22 cellular contexts compared by ENCODE assay signal in the genomic region with DNA sequence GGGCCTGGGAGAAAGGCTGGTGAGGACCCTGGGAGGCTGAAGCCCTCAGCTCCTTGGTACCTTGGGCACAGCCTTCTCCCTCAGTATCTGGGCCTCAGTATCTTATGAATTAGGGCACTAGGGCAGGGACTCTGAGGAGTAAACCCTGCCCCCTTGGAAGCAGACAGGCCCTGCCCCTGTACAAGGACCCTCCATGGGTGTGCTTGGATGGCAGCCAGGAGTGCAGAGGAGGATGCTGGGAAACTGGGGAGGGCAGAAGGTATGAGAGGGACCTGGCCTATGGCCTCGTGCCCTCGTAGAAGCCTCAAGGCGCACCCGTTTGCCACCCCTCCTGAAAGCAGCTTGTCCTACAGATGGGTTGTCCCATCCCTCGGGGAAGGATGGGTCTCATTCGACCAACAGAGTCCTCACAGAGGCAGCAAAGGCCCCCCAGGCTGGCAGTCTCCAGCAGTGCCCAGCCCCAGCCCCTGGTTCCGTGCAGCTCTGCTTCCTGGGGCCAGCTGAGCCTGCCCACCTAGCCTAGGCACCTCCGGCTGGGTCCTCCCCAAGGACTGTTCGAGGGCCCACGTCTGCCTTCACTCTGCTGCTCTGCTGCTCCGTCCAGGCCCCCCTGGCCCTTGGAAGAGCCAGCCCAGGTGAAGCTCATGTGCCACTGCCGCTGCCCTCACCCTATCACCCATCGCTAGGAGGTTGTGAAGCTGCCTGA. TPM values are rescaled to one million over a fixed set of nuclear protein-coding genes. Genes with fewer than 3 reads are reported as not detected.
DNase-seq lines count a peak whose midpoint lies in the region; ATAC-seq and TF ChIP-seq lines count a peak whose summit lies in the region.
"Had no signal": no experiment of that assay in that cellular context is flagged by ENCODE, and none has a peak within 500 bp of the region (broad histone marks: within the 10 kb centered on the region; RNA-seq: fewer than 3 reads in every experiment).

No MANE protein-coding gene starts in this region.

- no peak overlapping the region for H2BK15ac ChIP-seq in mesendoderm (replicated peaks; ENCODE audit: low read depth)

- H3K79me1 ChIP-seq in mesendoderm (ENCODE audit: low read length), result no peaks in the 10 kb centered on the region

- WGBS in mesendoderm (ENCODE audit: extremely low coverage, insufficient coverage, low lambda C conversion rate), result no CpG with 5 or more reads among the region's 13 CpGs

- no peaks in the 10 kb centered on the region for H3K36me3 ChIP-seq in mesendoderm (ENCODE audit: control insufficient read depth, insufficient read depth, low read length)
- H3K36me3 ChIP-seq: MG63, thoracic aorta had no signal

- no peak overlapping the region for H4K8ac ChIP-seq in mesendoderm (ENCODE audit: low read depth, low read length)

- no peaks in the 10 kb centered on the region for H3K79me2 ChIP-seq in mesendoderm (ENCODE audit: control insufficient read depth, insufficient read depth, low read length)

- H3K4ac ChIP-seq in mesendoderm (ENCODE audit: low read depth, low read length), result peak overlapping the region; percentile 96

- peak overlapping the region; percentile 44 for H3K9ac ChIP-seq in mesendoderm (ENCODE audit: low read length)

- peak overlapping the region; percentile 100 for H2BK5ac ChIP-seq in mesendoderm (ENCODE audit: low read length)

- no peaks in the 10 kb centered on the region for H3K27me3 ChIP-seq in mesendoderm (ENCODE audit: insufficient read depth, low read length, poor library complexity)
- H3K27me3 ChIP-seq: MG63 had no signal

- H4K5ac ChIP-seq in mesendoderm (ENCODE audit: low read length), result no peak overlapping the region

- ATAC-seq in HG03520 (IDR thresholded peaks at IDR 0.05; ENCODE audit: unreplicated experiment), result no peak
- ATAC-seq in HG03354 (IDR thresholded peaks at IDR 0.05; ENCODE audit: poor library complexity, severe bottlenecking, unreplicated experiment), result no peak
- no peak for ATAC-seq in HG03457 (IDR thresholded peaks at IDR 0.05; ENCODE audit: unreplicated experiment)
- ATAC-seq: SK-N-SH treated with all-trans-retinoic acid at 6 μM for 48 hours had no signal

- peak overlapping the region; percentile 59; the same call in 1 of the 2 replicates for H3K27ac ChIP-seq in VCaP
- no peak overlapping the region for H3K27ac ChIP-seq in mesendoderm (ENCODE audit: low read depth, low read length)
- H3K27ac ChIP-seq: epithelial cell of prostate, thoracic aorta had no signal

- H3K4me1 ChIP-seq in mesendoderm (ENCODE audit: control insufficient read depth, low read depth, low read length), result peaks cover 26% of the 10 kb centered on the region

- TF ChIP-seq CTCF in VCaP (conservative IDR thresholded peaks at IDR 0.05), result no peak

- H3K4me2 ChIP-seq in mesendoderm (ENCODE audit: low read length), result peak overlapping the region; percentile 9

- peak overlapping the region; percentile 99 for H2AK5ac ChIP-seq in mesendoderm (ENCODE audit: low read length)

- DNase-seq in DMS79 (lab: John Stamatoyannopoulos, UW) (peak; percentile 54), NCI-H1092 (lab: John Stamatoyannopoulos, UW) (peak; percentile 25), mesendoderm (no peak)
- DNase-seq in stimulated activated CD4-positive, alpha-beta T cell treated with anti-CD3 and anti-CD28 coated beads, Interleukin-4, amount 100 ng/mL, for 24 hours, result no peak
- DNase-seq: activated CD8-positive, alpha-beta memory T cell treated with anti-CD3 and anti-CD28 coated beads, Interleukin-2, amount 50 U/mL, for 4 hours; CD4-positive, CD25-positive, alpha-beta regulatory T cell; cerebellar nuclear complex; DMS153; foreskin fibroblast; hippocampal formation; MG63; NCI-H187 treated with DMSO at 0.1 percent for 48 hours; NCI-H524 treated with DMSO at 0.1 percent for 48 hours; stimulated activated naive CD4-positive, alpha-beta T cell had no signal

- peak overlapping the region; percentile 77 for H3K56ac ChIP-seq in mesendoderm (ENCODE audit: low read length)

- peak overlapping the region; percentile 63 for H2BK120ac ChIP-seq in mesendoderm (ENCODE audit: low read depth, low read length)

- H3K4me3 ChIP-seq in mesendoderm (ENCODE audit: low read length), result no peak overlapping the region
- H3K4me3 ChIP-seq: MG63, smooth muscle cell, thoracic aorta had no signal

- H3K18ac ChIP-seq in mesendoderm (ENCODE audit: low read length), result peak overlapping the region; percentile 46

- H3K23ac ChIP-seq in mesendoderm (ENCODE audit: low read length), result peak overlapping the region; percentile 51

RNA-seq across cellular contexts. Expression of a gene that starts 15.3 kb away (rescaled TPM):
- polyA plus RNA-seq in mesendoderm (2013, experiment 1 of 2), result 24.7 TPM
- 23.0 TPM for polyA plus RNA-seq in mesendoderm (2013, experiment 2 of 2)
- polyA plus RNA-seq: CD4-positive, CD25-positive, alpha-beta regulatory T cell had no signal

RNA-seq across cellular contexts. Expression of a gene that starts 51.2 kb away (rescaled TPM):
- 49.1 TPM for polyA plus RNA-seq in mesendoderm (2013, experiment 1 of 2)
- polyA plus RNA-seq in mesendoderm (2013, experiment 2 of 2), result 46.8 TPM

RNA-seq across cellular contexts. Expression of a gene that starts 51.5 kb away (rescaled TPM):
- polyA plus RNA-seq in mesendoderm (2013, experiment 1 of 2), result 0.04 TPM
- polyA plus RNA-seq in mesendoderm (2013, experiment 2 of 2), result 0.01 TPM
- polyA plus RNA-seq: CD4-positive, CD25-positive, alpha-beta regulatory T cell; smooth muscle cell had no signal

Comparison
In these comparisons a context has a peak if more than half of its experiments do, and no peak if none do; other contexts are left out.
1. DNase-seq: peak in DMS79 (single experiment) and NCI-H1092 (single experiment); none in mesendoderm (single experiment) and stimulated activated CD4-positive, alpha-beta T cell treated with anti-CD3 and anti-CD28 coated beads, Interleukin-4, amount 100 ng/mL, for 24 hours (single experiment).